ENCODE assay signal across 1 cellular context in the genomic region with DNA sequence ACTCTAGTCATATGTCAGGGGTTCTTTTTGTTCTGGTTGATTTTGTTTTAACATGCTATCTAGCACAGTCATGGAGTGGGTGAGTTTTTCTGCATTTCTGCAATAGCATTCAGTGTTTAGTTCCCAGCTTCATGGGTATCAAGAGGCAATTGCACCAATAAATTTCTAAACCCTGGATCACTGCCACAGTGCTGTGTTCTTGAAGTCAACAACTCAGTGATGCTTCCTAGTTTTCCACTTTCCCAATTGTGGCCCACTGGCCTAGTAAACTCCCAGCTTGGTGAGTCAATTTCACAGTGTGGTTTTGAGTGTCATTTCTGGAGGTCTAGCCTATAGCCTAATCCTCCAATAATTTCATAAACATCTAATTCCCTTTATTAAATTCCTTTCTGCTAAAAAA.
TF ChIP-seq lines count a peak whose summit lies in the region.

No MANE protein-coding gene starts in this region.

TF ChIP-seq in IMR-90, 13 proteins besides CTCF, POLR2A, EP300 and RAD21:
- TF ChIP-seq, protein P1, sequence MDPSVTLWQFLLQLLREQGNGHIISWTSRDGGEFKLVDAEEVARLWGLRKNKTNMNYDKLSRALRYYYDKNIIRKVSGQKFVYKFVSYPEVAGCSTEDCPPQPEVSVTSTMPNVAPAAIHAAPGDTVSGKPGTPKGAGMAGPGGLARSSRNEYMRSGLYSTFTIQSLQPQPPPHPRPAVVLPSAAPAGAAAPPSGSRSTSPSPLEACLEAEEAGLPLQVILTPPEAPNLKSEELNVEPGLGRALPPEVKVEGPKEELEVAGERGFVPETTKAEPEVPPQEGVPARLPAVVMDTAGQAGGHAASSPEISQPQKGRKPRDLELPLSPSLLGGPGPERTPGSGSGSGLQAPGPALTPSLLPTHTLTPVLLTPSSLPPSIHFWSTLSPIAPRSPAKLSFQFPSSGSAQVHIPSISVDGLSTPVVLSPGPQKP (IDR thresholded peaks at IDR 0.05; ENCODE audit: borderline replicate concordance, low read depth, low read length): no peak
- TF ChIP-seq NFE2L2 (IDR thresholded peaks at IDR 0.05; ENCODE audit: low read depth, low read length) (no peak), CEBPB (IDR thresholded peaks at IDR 0.05; ENCODE audit: low read depth, low read length) (0 out of 2 replicates have a peak, but pooled peaks have one; percentile 15), BHLHE40 (IDR thresholded peaks at IDR 0.05; ENCODE audit: low read depth, low read length) (no peak)
